ENCODE assay signal across 1 cellular context in the genomic region with DNA sequence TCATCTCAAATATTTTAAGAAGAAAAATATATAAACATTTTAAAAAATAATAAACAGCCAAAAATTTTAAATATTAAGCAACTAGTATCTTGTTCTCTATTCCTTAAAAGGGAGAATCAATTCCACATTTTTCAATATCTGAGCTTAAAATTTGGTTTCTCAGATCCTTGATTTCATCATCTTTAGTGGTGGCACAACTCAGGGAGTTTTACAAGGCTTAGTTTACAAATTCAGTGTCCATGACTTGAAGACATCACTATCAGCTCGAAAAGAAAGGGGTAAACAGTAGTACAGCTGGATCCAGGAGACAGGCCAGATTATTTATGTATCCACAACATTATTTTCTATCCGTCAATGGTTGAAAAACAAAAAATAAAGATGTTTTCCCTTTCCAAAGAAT.
TF ChIP-seq lines count a peak whose summit lies in the region.

No MANE protein-coding gene starts in this region.

TF ChIP-seq in K562, 482 proteins besides CTCF, POLR2A, EP300 and RAD21 (continued from another document):
- TF ChIP-seq, protein P1, sequence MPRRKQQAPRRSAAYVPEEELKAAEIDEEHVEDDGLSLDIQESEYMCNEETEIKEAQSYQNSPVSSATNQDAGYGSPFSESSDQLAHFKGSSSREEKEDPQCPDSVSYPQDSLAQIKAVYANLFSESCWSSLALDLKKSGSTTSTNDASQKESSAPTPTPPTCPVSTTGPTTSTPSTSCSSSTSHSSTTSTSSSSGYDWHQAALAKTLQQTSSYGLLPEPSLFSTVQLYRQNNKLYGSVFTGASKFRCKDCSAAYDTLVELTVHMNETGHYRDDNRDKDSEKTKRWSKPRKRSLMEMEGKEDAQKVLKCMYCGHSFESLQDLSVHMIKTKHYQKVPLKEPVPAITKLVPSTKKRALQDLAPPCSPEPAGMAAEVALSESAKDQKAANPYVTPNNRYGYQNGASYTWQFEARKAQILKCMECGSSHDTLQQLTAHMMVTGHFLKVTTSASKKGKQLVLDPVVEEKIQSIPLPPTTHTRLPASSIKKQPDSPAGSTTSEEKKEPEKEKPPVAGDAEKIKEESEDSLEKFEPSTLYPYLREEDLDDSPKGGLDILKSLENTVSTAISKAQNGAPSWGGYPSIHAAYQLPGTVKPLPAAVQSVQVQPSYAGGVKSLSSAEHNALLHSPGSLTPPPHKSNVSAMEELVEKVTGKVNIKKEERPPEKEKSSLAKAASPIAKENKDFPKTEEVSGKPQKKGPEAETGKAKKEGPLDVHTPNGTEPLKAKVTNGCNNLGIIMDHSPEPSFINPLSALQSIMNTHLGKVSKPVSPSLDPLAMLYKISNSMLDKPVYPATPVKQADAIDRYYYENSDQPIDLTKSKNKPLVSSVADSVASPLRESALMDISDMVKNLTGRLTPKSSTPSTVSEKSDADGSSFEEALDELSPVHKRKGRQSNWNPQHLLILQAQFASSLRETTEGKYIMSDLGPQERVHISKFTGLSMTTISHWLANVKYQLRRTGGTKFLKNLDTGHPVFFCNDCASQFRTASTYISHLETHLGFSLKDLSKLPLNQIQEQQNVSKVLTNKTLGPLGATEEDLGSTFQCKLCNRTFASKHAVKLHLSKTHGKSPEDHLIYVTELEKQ (CRISPR knock-in tag; IDR thresholded peaks at IDR 0.05) = no peak
- TF ChIP-seq NRF1 (conservative IDR thresholded peaks at IDR 0.05 in 1 of 2, IDR thresholded peaks at IDR 0.05 in 1 of 2) (no peak), ARID2 (IDR thresholded peaks at IDR 0.05) (no peak), RFX5 (IDR thresholded peaks at IDR 0.05; ENCODE audit: low read depth, low read length) (no peak), ZFPM2 (CRISPR knock-in tag; IDR thresholded peaks at IDR 0.05) (no peak), JUN (IDR thresholded peaks at IDR 0.05; ENCODE audit: borderline replicate concordance, low read depth, low read length) (no peak), JUN (CRISPR knock-in tag; IDR thresholded peaks at IDR 0.05; ENCODE audit: borderline replicate concordance) (no peak), CREM (IDR thresholded peaks at IDR 0.05; ENCODE audit: low read depth) (no peak), CBX5 (IDR thresholded peaks at IDR 0.05; ENCODE audit: borderline replicate concordance, low read depth) (no peak)
- TF ChIP-seq, protein P2, sequence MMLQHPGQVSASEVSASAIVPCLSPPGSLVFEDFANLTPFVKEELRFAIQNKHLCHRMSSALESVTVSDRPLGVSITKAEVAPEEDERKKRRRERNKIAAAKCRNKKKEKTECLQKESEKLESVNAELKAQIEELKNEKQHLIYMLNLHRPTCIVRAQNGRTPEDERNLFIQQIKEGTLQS (IDR thresholded peaks at IDR 0.05) = peak; percentile 65
- TF ChIP-seq, protein P2 (CRISPR knock-in tag; conservative IDR thresholded peaks at IDR 0.05) = no peak
